17 cellular contexts compared by ENCODE assay signal in the genomic region with DNA sequence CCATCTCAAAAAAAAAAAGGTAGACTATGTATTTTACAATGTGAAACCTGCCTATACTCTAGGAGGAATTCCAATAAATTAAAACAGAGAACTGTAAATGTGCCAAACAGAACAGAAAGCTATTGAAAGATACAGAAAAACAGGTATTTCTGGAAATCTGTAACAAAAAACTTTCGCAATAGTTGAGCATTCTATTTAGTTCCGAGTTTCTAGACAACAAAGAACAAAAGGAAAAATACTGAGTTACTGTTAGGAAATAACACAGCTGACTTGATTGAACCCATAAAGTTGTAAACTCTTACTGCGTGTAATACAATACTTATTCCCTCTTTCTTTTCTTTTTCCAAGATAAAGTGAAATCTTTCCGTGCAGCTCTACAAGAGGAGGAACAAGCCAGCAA. TPM values are rescaled to one million over a fixed set of nuclear protein-coding genes. Genes with fewer than 3 reads are reported as not detected.
DNase-seq lines count a peak whose midpoint lies in the region; ATAC-seq and TF ChIP-seq lines count a peak whose summit lies in the region.
"Had no signal": no experiment of that assay in that cellular context is flagged by ENCODE, and none has a peak within 500 bp of the region (broad histone marks: within the 10 kb centered on the region; RNA-seq: fewer than 3 reads in every experiment).

No MANE protein-coding gene starts in this region.

- no peak for TF ChIP-seq CTCF in left ventricle myocardium inferior (IDR thresholded peaks at IDR 0.05; ENCODE audit: borderline replicate concordance)

- H3K4me1 Mint-ChIP-seq in activated naive CD8-positive, alpha-beta T cell treated with anti-CD3 and anti-CD28 coated beads, Interleukin-2, amount 50 U/mL, for 24 hours, result no peaks in the 10 kb centered on the region
- H3K4me1 Mint-ChIP-seq: activated B cell treated with CpG ODN at 0.5 μM for 24 hours, neural progenitor cell, T-cell had no signal

- no peak overlapping the region for H3K4me3 Mint-ChIP-seq in activated naive CD8-positive, alpha-beta T cell treated with anti-CD3 and anti-CD28 coated beads, Interleukin-2, amount 50 U/mL, for 24 hours
- H3K4me3 Mint-ChIP-seq: activated B cell treated with CpG ODN at 0.5 μM for 24 hours, neural progenitor cell, T-cell had no signal

- 68% methylated on average over 4 of the region's 4 CpGs for WGBS in urinary bladder

- H3K36me3 ChIP-seq in left ventricle myocardium inferior, result peaks cover 84% of the 10 kb centered on the region
- H3K36me3 ChIP-seq in urinary bladder (ENCODE audit: insufficient read depth), result peaks cover 4% of the 10 kb centered on the region

- DNase-seq in left ventricle myocardium inferior (no peak), left cardiac atrium (no peak), iris pigment epithelial cell (ENCODE audit: low read depth) (peak; percentile 9), left colon (no peak), NCI-H1417 treated with DMSO at 0.1 percent for 48 hours (lab: John Stamatoyannopoulos, UW) (no peak), NCI-H1930 (lab: John Stamatoyannopoulos, UW) (no peak)
- DNase-seq in activated naive CD8-positive, alpha-beta T cell treated with anti-CD3 and anti-CD28 coated beads, Interleukin-2, amount 50 U/mL, for 24 hours, result no peak
- DNase-seq: activated B cell treated with CpG ODN at 0.5 μM for 24 hours; amygdala; lower lobe of right lung; NCI-H2081; stimulated activated CD4-positive, alpha-beta T cell treated with anti-CD3 and anti-CD28 coated beads, Interleukin-4, amount 100 ng/mL, for 1 hour; T-cell; thyroid gland had no signal

- H3K27ac ChIP-seq in left ventricle myocardium inferior (replicated peaks), result peak overlapping the region; percentile 1
- H3K27ac ChIP-seq in urinary bladder (ENCODE audit: low read depth), result peak overlapping the region; percentile 10
- H3K27ac ChIP-seq: lower lobe of right lung, neural progenitor cell, thyroid gland had no signal

- intact Hi-C loops in left ventricle myocardium inferior (cut with micrococcal nuclease), result no loop called here
- intact Hi-C loops in left cardiac atrium (cut with DNase I), result no loop called here
- intact Hi-C loops in left colon (cut with DNase I, micrococcal nuclease), result no loop called here

- peak overlapping the region; percentile 44 for H3K27ac Mint-ChIP-seq in activated naive CD8-positive, alpha-beta T cell treated with anti-CD3 and anti-CD28 coated beads, Interleukin-2, amount 50 U/mL, for 24 hours
- H3K27ac Mint-ChIP-seq: activated B cell treated with CpG ODN at 0.5 μM for 24 hours, neural progenitor cell, T-cell had no signal

- H3K9me3 Mint-ChIP-seq in activated naive CD8-positive, alpha-beta T cell treated with anti-CD3 and anti-CD28 coated beads, Interleukin-2, amount 50 U/mL, for 24 hours, result no peaks in the 10 kb centered on the region
- H3K9me3 Mint-ChIP-seq: activated B cell treated with CpG ODN at 0.5 μM for 24 hours, neural progenitor cell, T-cell had no signal

- ATAC-seq in left cardiac atrium (no peak), left colon (no peak)
- no peak for ATAC-seq in activated naive CD8-positive, alpha-beta T cell treated with anti-CD3 and anti-CD28 coated beads, Interleukin-2, amount 50 U/mL, for 24 hours
- ATAC-seq: lower lobe of right lung, sciatic nerve, T-cell had no signal

- no peaks in the 10 kb centered on the region for H3K27me3 ChIP-seq in left ventricle myocardium inferior (ENCODE audit: low read depth)
- H3K27me3 ChIP-seq: neural progenitor cell, thyroid gland had no signal

- H3K4me1 ChIP-seq in left ventricle myocardium inferior (peaks cover 24% of the 10 kb centered on the region), urinary bladder (ENCODE audit: insufficient read depth) (no peaks in the 10 kb centered on the region)
- H3K4me1 ChIP-seq: lower lobe of right lung, neural progenitor cell, thyroid gland had no signal

- no peaks in the 10 kb centered on the region for H3K27me3 Mint-ChIP-seq in activated naive CD8-positive, alpha-beta T cell treated with anti-CD3 and anti-CD28 coated beads, Interleukin-2, amount 50 U/mL, for 24 hours
- H3K27me3 Mint-ChIP-seq: activated B cell treated with CpG ODN at 0.5 μM for 24 hours, T-cell had no signal

- peaks cover 53% of the 10 kb centered on the region for H3K36me3 Mint-ChIP-seq in activated naive CD8-positive, alpha-beta T cell treated with anti-CD3 and anti-CD28 coated beads, Interleukin-2, amount 50 U/mL, for 24 hours (ENCODE audit: low read depth)

- H3K4me3 ChIP-seq in left ventricle myocardium inferior (no peak overlapping the region), urinary bladder (ENCODE audit: low read depth, low read length) (no peak overlapping the region)
- H3K4me3 ChIP-seq: lower lobe of right lung, neural progenitor cell, thyroid gland had no signal

- no peaks in the 10 kb centered on the region for H3K9me3 ChIP-seq in left ventricle myocardium inferior (replicated peaks)
- H3K9me3 ChIP-seq: lower lobe of right lung, thyroid gland had no signal

RNA-seq across cellular contexts. Expression of a gene that starts 18.6 kb away (rescaled TPM):
- total RNA-seq in left ventricle myocardium inferior, result 16.9 TPM
- 10 to 100 TPM; 17.6 to 23.5 TPM for total RNA-seq in left cardiac atrium
- total RNA-seq in urinary bladder, result 28.9 TPM
- polyA plus RNA-seq in urinary bladder, result 26.8 TPM
- total RNA-seq in left colon, result 10 to 100 TPM in 1 of 2 donors, 1 to 10 TPM in 1; 9.6 to 10.0 TPM

RNA-seq across cellular contexts. Expression of a gene that starts 27.4 kb away (rescaled TPM):
- 30.3 TPM for total RNA-seq in left ventricle myocardium inferior
- total RNA-seq in left cardiac atrium, result 10 to 100 TPM; 22.9 to 25.4 TPM
- total RNA-seq in urinary bladder, result 53.6 TPM
- polyA plus RNA-seq in urinary bladder, result 15.8 TPM
- 10 to 100 TPM; 18.0 to 18.8 TPM for total RNA-seq in left colon
